Comparison of ENCODE assay signal across 14 cellular contexts in genomic region chr17:74295625-74296547, GRCh38. TPM values are rescaled to one million over a fixed set of nuclear protein-coding genes. Genes with fewer than 3 reads are reported as not detected.
A peak's percentile ranks its signal among the peaks of the same experiment; 100 is the strongest.
DNase-seq lines count a peak whose midpoint lies in the region; ATAC-seq, FAIRE-seq and TF ChIP-seq lines count a peak whose summit lies in the region.
"Had no signal": no experiment of that assay in that cellular context is flagged by ENCODE, and none has a peak within 500 bp of the region (broad histone marks: within the 10 kb centered on the region; RNA-seq: fewer than 3 reads in every experiment).

No MANE protein-coding gene starts in this region.

- H3K27me3 ChIP-seq in BLaER1 = no peaks in the 10 kb centered on the region
- H3K27me3 ChIP-seq in lower lobe of right lung (ENCODE audit: low read depth) = no peaks in the 10 kb centered on the region

- peak overlapping the region; percentile 32; the same call in 1 of the 2 replicates for H3K4me2 ChIP-seq in BLaER1

- no peaks in the 10 kb centered on the region for H3K9me3 Mint-ChIP-seq in activated CD4-positive, alpha-beta T cell treated with anti-CD3 and anti-CD28 coated beads for 36 hours (ENCODE audit: low read depth)
- H3K9me3 Mint-ChIP-seq: activated CD4-positive, alpha-beta memory T cell treated with anti-CD3 and anti-CD28 coated beads for 36 hours; T-helper 2 cell treated with Interferon-gamma antibody and Interleukin-4, amounts not matched to agents 5 μg/mL and 100 μg/mL, for 36 hours had no signal

- no peak overlapping the region for H3K4me3 ChIP-seq in BLaER1
- no peak overlapping the region for H3K4me3 ChIP-seq in lower lobe of right lung
- H3K4me3 ChIP-seq: transverse colon had no signal

- CTCF ChIA-PET in activated CD4-positive, alpha-beta T cell treated with anti-CD3 and anti-CD28 coated beads for 36 hours (lab: Charles Lee) = interaction anchor here (0.6 to 2.1 kb wide), 10 partner anchors 9 to 304 kb away, joined by 3 to 7 read pairs (median 4); no protein-coding TSS in a partner anchor

- H3K4me1 ChIP-seq in BLaER1 (peaks cover 39% of the 10 kb centered on the region), lower lobe of right lung (peaks cover 4% of the 10 kb centered on the region)

- POLR2A ChIA-PET in activated CD4-positive, alpha-beta T cell treated with anti-CD3 and anti-CD28 coated beads for 36 hours (lab: Charles Lee) = no interaction called here

- DNase-seq in RCC 7860 (ENCODE audit: low spot score) (peak; percentile 41), lower lobe of right lung (no peak), cerebellar cortex (ENCODE audit: low spot score) (no peak)
- DNase-seq in activated CD4-positive, alpha-beta T cell treated with anti-CD3 and anti-CD28 coated beads for 36 hours = no peak
- no peak for DNase-seq in stimulated activated naive CD4-positive, alpha-beta T cell treated with Interleukin-2 at 50 U/mL for 16 hours (lab: John Stamatoyannopoulos, UW)
- DNase-seq: activated gamma-delta T cell had no signal

- peaks cover 5% of the 10 kb centered on the region for H3K27me3 Mint-ChIP-seq in activated CD4-positive, alpha-beta T cell treated with anti-CD3 and anti-CD28 coated beads for 36 hours
- H3K27me3 Mint-ChIP-seq: activated CD4-positive, alpha-beta memory T cell treated with anti-CD3 and anti-CD28 coated beads for 36 hours had no signal

- peaks cover 23% of the 10 kb centered on the region for H3K4me1 Mint-ChIP-seq in activated CD4-positive, alpha-beta T cell treated with anti-CD3 and anti-CD28 coated beads for 36 hours

- FAIRE-seq in RCC 7860 (lab: Jason Lieb, UNC) = peak; percentile 24

- H3K9ac ChIP-seq in BLaER1 = no peak overlapping the region

- no peak overlapping the region for H3K27ac Mint-ChIP-seq in activated CD4-positive, alpha-beta T cell treated with anti-CD3 and anti-CD28 coated beads for 36 hours
- H3K27ac Mint-ChIP-seq: activated CD4-positive, alpha-beta memory T cell treated with anti-CD3 and anti-CD28 coated beads for 36 hours; T-helper 2 cell treated with Interferon-gamma antibody and Interleukin-4, amounts not matched to agents 5 μg/mL and 100 μg/mL, for 36 hours had no signal

- H3K36me3 Mint-ChIP-seq in activated CD4-positive, alpha-beta T cell treated with anti-CD3 and anti-CD28 coated beads for 36 hours (ENCODE audit: low read depth) = no peaks in the 10 kb centered on the region
- H3K36me3 Mint-ChIP-seq: activated CD4-positive, alpha-beta memory T cell treated with anti-CD3 and anti-CD28 coated beads for 36 hours had no signal

- intact Hi-C loops in lower lobe of right lung (cut with DNase I) = no loop called here
- intact Hi-C loops in activated CD4-positive, alpha-beta T cell treated with anti-CD3 and anti-CD28 coated beads for 36 hours (cut with DNase I, micrococcal nuclease) = loop anchor here (1.0 to 5.0 kb wide), 3 partner anchors 84 to 216 kb away; partner anchors contain the start of gene TTYH2 (in 1 of the 2)

- H3K36me3 ChIP-seq in BLaER1 (no peaks in the 10 kb centered on the region), lower lobe of right lung (no peaks in the 10 kb centered on the region)
- H3K36me3 ChIP-seq: transverse colon had no signal

- H3K4me3 Mint-ChIP-seq in activated CD4-positive, alpha-beta T cell treated with anti-CD3 and anti-CD28 coated beads for 36 hours = no peak overlapping the region
- H3K4me3 Mint-ChIP-seq: activated CD4-positive, alpha-beta memory T cell treated with anti-CD3 and anti-CD28 coated beads for 36 hours; T-helper 2 cell treated with Interferon-gamma antibody and Interleukin-4, amounts not matched to agents 5 μg/mL and 100 μg/mL, for 36 hours had no signal

- H3K27ac ChIP-seq in BLaER1 (no peak overlapping the region), lower lobe of right lung (no peak overlapping the region)
- H3K27ac ChIP-seq: transverse colon had no signal

- no peaks in the 10 kb centered on the region for H3K9me3 ChIP-seq in BLaER1
- no peaks in the 10 kb centered on the region for H3K9me3 ChIP-seq in lower lobe of right lung
- H3K9me3 ChIP-seq: transverse colon had no signal

- no peaks in the 10 kb centered on the region for H4K20me1 ChIP-seq in BLaER1

- TF ChIP-seq CTCF in lower lobe of right lung (IDR thresholded peaks at IDR 0.05) = no peak

- ATAC-seq in esophagus mucosa (peak; percentile 64), lower lobe of right lung (peak; percentile 68 to 71), GM19035 (IDR thresholded peaks at IDR 0.05; ENCODE audit: unreplicated experiment) (no peak)
- ATAC-seq in activated CD4-positive, alpha-beta T cell treated with anti-CD3 and anti-CD28 coated beads for 36 hours = no peak

RNA-seq across cellular contexts. Expression of gene DNAI2, which starts 21.9 kb away (rescaled TPM):
- total RNA-seq in esophagus mucosa = not detected
- 6.2 TPM for total RNA-seq in lower lobe of right lung
- under 1 TPM; 0.14 to 0.49 TPM for total RNA-seq in activated CD4-positive, alpha-beta T cell treated with anti-CD3 and anti-CD28 coated beads for 36 hours
- total RNA-seq: omental fat pad, RPMI7951, transverse colon had no signal

RNA-seq across cellular contexts. Expression of gene KIF19, which starts 30.1 kb away (rescaled TPM):
- 0.16 TPM for total RNA-seq in esophagus mucosa
- total RNA-seq in lower lobe of right lung = 3.6 TPM
- total RNA-seq in activated CD4-positive, alpha-beta T cell treated with anti-CD3 and anti-CD28 coated beads for 36 hours = under 1 TPM in 1 of 2 experiments, not detected in 1; 0.11 TPM
- total RNA-seq: RPMI7951 had no signal

Comparison
In these comparisons a context has a peak if more than half of its experiments do, and no peak if none do; other contexts are left out.
1. ATAC-seq: peak in esophagus mucosa (single experiment) and lower lobe of right lung (2 of 2); none in GM19035 (single experiment) and activated CD4-positive, alpha-beta T cell treated with anti-CD3 and anti-CD28 coated beads for 36 hours (single experiment).